8 cellular contexts compared by ENCODE assay signal in the genomic region with DNA sequence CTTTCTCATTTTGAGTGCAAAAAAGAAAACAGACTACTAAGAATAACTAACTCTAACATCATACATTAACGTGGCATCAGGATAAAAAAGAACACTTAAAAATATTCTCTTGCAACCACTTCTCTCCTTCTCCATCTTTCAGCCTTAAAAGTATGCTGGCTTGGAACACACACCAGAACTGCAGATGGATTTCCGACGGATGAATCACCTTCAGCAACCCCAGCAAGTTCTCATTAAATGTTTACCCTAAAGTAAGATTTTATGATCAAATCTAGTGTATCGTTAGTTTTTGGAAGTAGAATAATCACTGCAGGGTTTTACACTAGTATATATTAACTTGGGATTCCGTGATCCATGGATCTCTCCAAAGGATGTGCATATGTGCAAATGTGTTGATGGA. TPM values are rescaled to one million over a fixed set of nuclear protein-coding genes. Genes with fewer than 3 reads are reported as not detected.
DNase-seq lines count a peak whose midpoint lies in the region; ATAC-seq and TF ChIP-seq lines count a peak whose summit lies in the region.

No MANE protein-coding gene starts in this region.

- no peak for TF ChIP-seq CTCF in CD4-positive, alpha-beta T cell (IDR thresholded peaks at IDR 0.05)
- no peak for TF ChIP-seq CTCF in chondrocyte (IDR thresholded peaks at IDR 0.05)
- TF ChIP-seq CTCF in nephron (IDR thresholded peaks at IDR 0.05; ENCODE audit: unreplicated experiment in 3 of 3), result no peak

- peak overlapping the region; percentile 36 for H3K27ac ChIP-seq in CD4-positive, alpha-beta T cell (ENCODE audit: low read depth, low read length)

- CTCF ChIA-PET in CD4-positive, alpha-beta T cell (lab: Charles Lee), result interaction anchor here (0.6 to 1.2 kb wide), 3 partner anchors 169 to 1921 kb away, joined by 3 to 6 read pairs (median 3); no protein-coding TSS in a partner anchor

- H3K36me3 Mint-ChIP-seq in CD4-positive, alpha-beta T cell (ENCODE audit: low read depth), result peaks cover 38% of the 10 kb centered on the region
- H3K36me3 Mint-ChIP-seq in chondrocyte (ENCODE audit: low read depth) (peaks cover 1% of the 10 kb centered on the region), nephron (ENCODE audit: low read depth) (peaks cover 12% of the 10 kb centered on the region)

- ATAC-seq in CD4-positive, alpha-beta T cell (ENCODE audit: poor library complexity), result no peak
- no peak for ATAC-seq in GM19452 (IDR thresholded peaks at IDR 0.05; ENCODE audit: unreplicated experiment)
- no peak for ATAC-seq in GM18907 (IDR thresholded peaks at IDR 0.05; ENCODE audit: unreplicated experiment)

- POLR2A ChIA-PET in CD4-positive, alpha-beta T cell (lab: Charles Lee), result interaction anchor here (0.7 to 2.7 kb wide), 12 partner anchors 8 to 209 kb away, joined by 3 to 23 read pairs (median 4); partner anchors contain the start of genes ACYP1, EIF2B2 and TMED10

- no peaks in the 10 kb centered on the region for H3K27me3 ChIP-seq in CD4-positive, alpha-beta T cell (ENCODE audit: control insufficient read depth, insufficient read depth, low read length)
- no peaks in the 10 kb centered on the region for H3K27me3 ChIP-seq in MG63

- peaks cover 5% of the 10 kb centered on the region for H3K36me3 ChIP-seq in MG63

- H3K4me3 Mint-ChIP-seq in CD4-positive, alpha-beta T cell, result peak overlapping the region; percentile 99
- peak overlapping the region; percentile 87 for H3K4me3 Mint-ChIP-seq in chondrocyte (ENCODE audit: unreplicated experiment)
- peak overlapping the region; percentile 84 to 93 (median 92) for H3K4me3 Mint-ChIP-seq in nephron

- no peaks in the 10 kb centered on the region for H3K9me3 Mint-ChIP-seq in CD4-positive, alpha-beta T cell
- H3K9me3 Mint-ChIP-seq in chondrocyte (ENCODE audit: low read depth) (no peaks in the 10 kb centered on the region), nephron (no peaks in the 10 kb centered on the region)

- no peaks in the 10 kb centered on the region for H3K9me3 ChIP-seq in CD4-positive, alpha-beta T cell (ENCODE audit: control insufficient read depth, low read length)
- H3K9me3 ChIP-seq in MG63, result no peaks in the 10 kb centered on the region

- intact Hi-C loops in CD4-positive, alpha-beta T cell (cut with DNase I, micrococcal nuclease), result loop anchor here (2.0 to 5.0 kb wide), 4 partner anchors 49 to 537 kb away; partner anchors contain the start of genes EIF2B2 (in 1 of the 2), ERG28 (in 1 of the 2), TMED10 (in 1 of the 2) and TTLL5 (in 1 of the 2)

- H3K27ac Mint-ChIP-seq in CD4-positive, alpha-beta T cell, result peak overlapping the region; percentile 90
- H3K27ac Mint-ChIP-seq in chondrocyte (ENCODE audit: unreplicated experiment) (peak overlapping the region; percentile 97), nephron (peak overlapping the region; percentile 94 to 100 (median 99))

- no peaks in the 10 kb centered on the region for H3K27me3 Mint-ChIP-seq in CD4-positive, alpha-beta T cell
- H3K27me3 Mint-ChIP-seq in chondrocyte (ENCODE audit: low read depth) (no peaks in the 10 kb centered on the region), nephron (ENCODE audit: low read depth) (no peaks in the 10 kb centered on the region)

- DNase-seq in CD4-positive, alpha-beta T cell, result no peak
- peak; percentile 7 for DNase-seq in MG63
- DNase-seq in chondrocyte (ENCODE audit: low spot score), result no peak
- DNase-seq in midbrain (lab: John Stamatoyannopoulos, UW), result no peak
- no peak for DNase-seq in NCI-H1694 treated with DMSO at 0.1 percent for 48 hours (lab: John Stamatoyannopoulos, UW)

- peaks cover 45% of the 10 kb centered on the region for H3K4me1 Mint-ChIP-seq in CD4-positive, alpha-beta T cell (ENCODE audit: low read depth)
- H3K4me1 Mint-ChIP-seq in chondrocyte (ENCODE audit: low read depth) (peaks cover 39% of the 10 kb centered on the region), nephron (peaks cover 32% of the 10 kb centered on the region)

- peak overlapping the region; percentile 89 for H3K4me3 ChIP-seq in MG63

RNA-seq across cellular contexts. Expression of gene NEK9, which starts 1.2 kb away (rescaled TPM):
- 10 to 100 TPM; 53.5 to 54.1 TPM for total RNA-seq in CD4-positive, alpha-beta T cell
- total RNA-seq in MG63 (2014; rRNA removed; shearing (Covaris generic); ENCODE audit: low replicate concordance), result 19.7 and 67.7 TPM in 2 replicates
- total RNA-seq in chondrocyte, result 63.3 to 109 TPM (median 65.4 TPM) in 3 replicates

RNA-seq across cellular contexts. Expression of gene TMED10, which starts 50.8 kb away (rescaled TPM):
- 100 to 1,000 TPM; 153 to 156 TPM for total RNA-seq in CD4-positive, alpha-beta T cell
- total RNA-seq in MG63 (2014; rRNA removed; shearing (Covaris generic); ENCODE audit: low replicate concordance), result 125 and 134 TPM in 2 replicates
- 345 to 455 TPM (median 361 TPM) in 3 replicates for total RNA-seq in chondrocyte

RNA-seq across cellular contexts. Expression of gene ZC2HC1C, which starts 56.2 kb away (rescaled TPM):
- total RNA-seq in CD4-positive, alpha-beta T cell, result under 1 TPM; 0.22 to 0.30 TPM
- total RNA-seq in MG63 (2014; rRNA removed; shearing (Covaris generic); ENCODE audit: low replicate concordance), result 0.99 TPM in 1 of 2 replicates, not detected in the other
- total RNA-seq in chondrocyte, result 0.31 to 0.62 TPM (median 0.48 TPM) in 3 replicates
